1 cellular context compared by ENCODE assay signal in the genomic region with DNA sequence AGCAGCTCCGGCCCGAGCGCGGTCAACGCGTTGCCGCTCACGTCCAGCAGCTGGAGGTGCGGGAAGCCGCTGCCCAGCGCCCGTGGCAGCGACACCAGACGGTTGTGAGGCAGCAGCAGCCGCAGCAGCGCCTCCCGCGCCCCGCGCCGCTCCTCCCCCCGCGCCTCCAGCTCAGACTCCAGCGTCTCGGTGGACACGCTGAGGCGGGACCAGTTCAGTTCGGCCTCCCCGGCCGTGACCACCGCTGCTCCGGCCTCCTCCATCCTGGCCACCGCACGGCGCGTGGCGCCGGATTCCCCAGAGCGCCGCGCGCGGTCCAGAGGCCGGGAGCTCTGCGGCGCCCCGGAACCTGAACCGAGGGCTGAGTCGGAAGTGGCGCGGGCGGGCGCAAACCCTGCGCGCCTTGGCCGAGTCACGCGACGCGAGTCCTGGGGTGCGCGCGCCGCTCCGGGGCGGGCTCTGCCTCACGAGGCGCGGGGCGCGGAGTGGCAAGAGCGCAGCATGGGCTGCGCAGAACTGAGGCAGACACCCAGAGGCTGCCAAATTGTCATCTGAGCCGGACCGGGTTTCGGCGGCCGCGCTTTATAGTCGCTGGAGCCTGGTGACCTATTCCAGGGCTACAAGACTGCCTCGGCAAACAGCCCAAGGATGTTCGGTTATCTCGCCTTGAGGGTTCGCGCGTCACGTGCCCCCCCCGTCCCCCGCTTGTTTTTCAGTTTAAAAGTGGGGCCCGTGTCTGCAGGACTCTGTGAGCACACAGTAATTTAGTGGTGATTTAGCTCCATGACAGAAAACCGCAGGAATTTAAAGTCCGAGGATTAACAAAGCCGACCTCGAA.
TF ChIP-seq lines count a peak whose summit lies in the region.

A gene (minus strand): TSS at position 374 of the 838 bp plus-strand sequence. CDS start 111 bp downstream, at position 263.

TF ChIP-seq in HepG2, 621 proteins besides CTCF, POLR2A, EP300 and RAD21 (continued from another document and continues in another):
- TF ChIP-seq, protein P1, sequence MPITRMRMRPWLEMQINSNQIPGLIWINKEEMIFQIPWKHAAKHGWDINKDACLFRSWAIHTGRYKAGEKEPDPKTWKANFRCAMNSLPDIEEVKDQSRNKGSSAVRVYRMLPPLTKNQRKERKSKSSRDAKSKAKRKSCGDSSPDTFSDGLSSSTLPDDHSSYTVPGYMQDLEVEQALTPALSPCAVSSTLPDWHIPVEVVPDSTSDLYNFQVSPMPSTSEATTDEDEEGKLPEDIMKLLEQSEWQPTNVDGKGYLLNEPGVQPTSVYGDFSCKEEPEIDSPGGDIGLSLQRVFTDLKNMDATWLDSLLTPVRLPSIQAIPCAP (CRISPR knock-in tag; IDR thresholded peaks at IDR 0.05; ENCODE audit: low read depth): no peak; the same call in 1 of the 2 replicates
- TF ChIP-seq, protein P2, sequence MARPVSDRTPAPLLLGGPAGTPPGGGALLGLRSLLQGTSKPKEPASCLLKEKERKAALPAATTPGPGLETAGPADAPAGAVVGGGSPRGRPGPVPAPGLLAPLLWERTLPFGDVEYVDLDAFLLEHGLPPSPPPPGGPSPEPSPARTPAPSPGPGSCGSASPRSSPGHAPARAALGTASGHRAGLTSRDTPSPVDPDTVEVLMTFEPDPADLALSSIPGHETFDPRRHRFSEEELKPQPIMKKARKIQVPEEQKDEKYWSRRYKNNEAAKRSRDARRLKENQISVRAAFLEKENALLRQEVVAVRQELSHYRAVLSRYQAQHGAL (CRISPR knock-in tag; IDR thresholded peaks at IDR 0.05; ENCODE audit: not compliant biosample characterization): peak; percentile 93
- TF ChIP-seq ZBTB21 (CRISPR knock-in tag; IDR thresholded peaks at IDR 0.05) (no peak), ZNF615 (CRISPR knock-in tag; IDR thresholded peaks at IDR 0.05; ENCODE audit: borderline replicate concordance) (peak; percentile 51; the same call in 1 of the 2 replicates), PAX8 (CRISPR knock-in tag; IDR thresholded peaks at IDR 0.05; ENCODE audit: borderline replicate concordance) (peak; percentile 64; the same call in 1 of the 2 replicates), THYN1 (CRISPR knock-in tag; IDR thresholded peaks at IDR 0.05; ENCODE audit: borderline replicate concordance, low read depth) (peak; percentile 34; the same call in 1 of the 2 replicates), ELF3 (CRISPR knock-in tag; IDR thresholded peaks at IDR 0.05) (peak; percentile 39; the same call in 1 of the 2 replicates), TOE1 (CRISPR knock-in tag; IDR thresholded peaks at IDR 0.05) (no peak; the same call in 1 of the 2 replicates), MIXL1 (CRISPR knock-in tag; IDR thresholded peaks at IDR 0.05) (no peak), POLR2AphosphoS5 (IDR thresholded peaks at IDR 0.05; ENCODE audit: low read depth, low read length) (peak; percentile 78), NR1H2 (CRISPR knock-in tag; IDR thresholded peaks at IDR 0.05; ENCODE audit: borderline replicate concordance, low read depth) (no peak; the same call in 1 of the 2 replicates), ZNF24 (IDR thresholded peaks at IDR 0.05) (no peak), GFI1 (CRISPR knock-in tag; IDR thresholded peaks at IDR 0.05; ENCODE audit: borderline replicate concordance) (peak; percentile 78; the same call in 1 of the 2 replicates), NFYC (CRISPR knock-in tag; IDR thresholded peaks at IDR 0.05) (no peak), DMAP1 (CRISPR knock-in tag; IDR thresholded peaks at IDR 0.05) (peak; percentile 63; the same call in 1 of the 2 replicates), AGO1 (IDR thresholded peaks at IDR 0.05; ENCODE audit: low read depth, low read length, poor library complexity, severe bottlenecking) (no peak), NFE2 (CRISPR knock-in tag; IDR thresholded peaks at IDR 0.05) (no peak), RBM39 (IDR thresholded peaks at IDR 0.05; ENCODE audit: low read depth, low read length, poor library complexity, severe bottlenecking) (peak; percentile 94), MEIS1 (CRISPR knock-in tag; IDR thresholded peaks at IDR 0.05; ENCODE audit: borderline replicate concordance) (no peak), SETDB1 (CRISPR knock-in tag; IDR thresholded peaks at IDR 0.05; ENCODE audit: borderline replicate concordance) (no peak)
- TF ChIP-seq, protein P3, sequence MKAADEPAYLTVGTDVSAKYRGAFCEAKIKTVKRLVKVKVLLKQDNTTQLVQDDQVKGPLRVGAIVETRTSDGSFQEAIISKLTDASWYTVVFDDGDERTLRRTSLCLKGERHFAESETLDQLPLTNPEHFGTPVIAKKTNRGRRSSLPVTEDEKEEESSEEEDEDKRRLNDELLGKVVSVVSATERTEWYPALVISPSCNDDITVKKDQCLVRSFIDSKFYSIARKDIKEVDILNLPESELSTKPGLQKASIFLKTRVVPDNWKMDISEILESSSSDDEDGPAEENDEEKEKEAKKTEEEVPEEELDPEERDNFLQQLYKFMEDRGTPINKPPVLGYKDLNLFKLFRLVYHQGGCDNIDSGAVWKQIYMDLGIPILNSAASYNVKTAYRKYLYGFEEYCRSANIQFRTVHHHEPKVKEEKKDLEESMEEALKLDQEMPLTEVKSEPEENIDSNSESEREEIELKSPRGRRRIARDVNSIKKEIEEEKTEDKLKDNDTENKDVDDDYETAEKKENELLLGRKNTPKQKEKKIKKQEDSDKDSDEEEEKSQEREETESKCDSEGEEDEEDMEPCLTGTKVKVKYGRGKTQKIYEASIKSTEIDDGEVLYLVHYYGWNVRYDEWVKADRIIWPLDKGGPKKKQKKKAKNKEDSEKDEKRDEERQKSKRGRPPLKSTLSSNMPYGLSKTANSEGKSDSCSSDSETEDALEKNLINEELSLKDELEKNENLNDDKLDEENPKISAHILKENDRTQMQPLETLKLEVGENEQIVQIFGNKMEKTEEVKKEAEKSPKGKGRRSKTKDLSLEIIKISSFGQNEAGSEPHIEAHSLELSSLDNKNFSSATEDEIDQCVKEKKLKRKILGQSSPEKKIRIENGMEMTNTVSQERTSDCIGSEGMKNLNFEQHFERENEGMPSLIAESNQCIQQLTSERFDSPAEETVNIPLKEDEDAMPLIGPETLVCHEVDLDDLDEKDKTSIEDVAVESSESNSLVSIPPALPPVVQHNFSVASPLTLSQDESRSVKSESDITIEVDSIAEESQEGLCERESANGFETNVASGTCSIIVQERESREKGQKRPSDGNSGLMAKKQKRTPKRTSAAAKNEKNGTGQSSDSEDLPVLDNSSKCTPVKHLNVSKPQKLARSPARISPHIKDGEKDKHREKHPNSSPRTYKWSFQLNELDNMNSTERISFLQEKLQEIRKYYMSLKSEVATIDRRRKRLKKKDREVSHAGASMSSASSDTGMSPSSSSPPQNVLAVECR (CRISPR knock-in tag; IDR thresholded peaks at IDR 0.05; ENCODE audit: borderline replicate concordance): peak; percentile 93
- TF ChIP-seq, protein P4, sequence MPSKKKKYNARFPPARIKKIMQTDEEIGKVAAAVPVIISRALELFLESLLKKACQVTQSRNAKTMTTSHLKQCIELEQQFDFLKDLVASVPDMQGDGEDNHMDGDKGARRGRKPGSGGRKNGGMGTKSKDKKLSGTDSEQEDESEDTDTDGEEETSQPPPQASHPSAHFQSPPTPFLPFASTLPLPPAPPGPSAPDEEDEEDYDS (CRISPR knock-in tag; IDR thresholded peaks at IDR 0.05): peak; percentile 44; the same call in 1 of the 2 replicates
- TF ChIP-seq, protein P5, sequence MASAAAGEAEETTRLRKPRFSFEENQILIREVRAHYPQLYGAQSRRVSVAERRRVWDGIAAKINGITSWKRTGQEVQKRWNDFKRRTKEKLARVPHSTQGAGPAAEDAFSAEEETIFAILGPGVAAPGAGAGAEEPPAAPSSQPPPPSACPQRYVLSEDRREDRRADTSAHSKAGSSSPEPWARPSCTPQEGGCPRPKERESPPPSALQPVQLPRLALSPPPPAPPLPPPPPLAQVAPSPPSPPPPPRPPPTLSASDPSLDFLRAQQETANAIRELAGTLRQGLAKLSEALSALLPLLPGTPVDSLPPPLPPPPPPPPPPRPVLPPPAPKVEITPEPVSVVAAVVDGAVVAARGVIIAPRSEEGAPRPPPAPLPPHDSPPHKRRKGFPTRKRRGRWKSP (CRISPR knock-in tag; IDR thresholded peaks at IDR 0.05): peak; percentile 100
- TF ChIP-seq, protein P6, sequence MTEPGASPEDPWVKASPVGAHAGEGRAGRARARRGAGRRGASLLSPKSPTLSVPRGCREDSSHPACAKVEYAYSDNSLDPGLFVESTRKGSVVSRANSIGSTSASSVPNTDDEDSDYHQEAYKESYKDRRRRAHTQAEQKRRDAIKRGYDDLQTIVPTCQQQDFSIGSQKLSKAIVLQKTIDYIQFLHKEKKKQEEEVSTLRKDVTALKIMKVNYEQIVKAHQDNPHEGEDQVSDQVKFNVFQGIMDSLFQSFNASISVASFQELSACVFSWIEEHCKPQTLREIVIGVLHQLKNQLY (CRISPR knock-in tag; IDR thresholded peaks at IDR 0.05): 0 out of 2 replicates have a peak, but pooled peaks have one; percentile 36
- TF ChIP-seq, protein P7, sequence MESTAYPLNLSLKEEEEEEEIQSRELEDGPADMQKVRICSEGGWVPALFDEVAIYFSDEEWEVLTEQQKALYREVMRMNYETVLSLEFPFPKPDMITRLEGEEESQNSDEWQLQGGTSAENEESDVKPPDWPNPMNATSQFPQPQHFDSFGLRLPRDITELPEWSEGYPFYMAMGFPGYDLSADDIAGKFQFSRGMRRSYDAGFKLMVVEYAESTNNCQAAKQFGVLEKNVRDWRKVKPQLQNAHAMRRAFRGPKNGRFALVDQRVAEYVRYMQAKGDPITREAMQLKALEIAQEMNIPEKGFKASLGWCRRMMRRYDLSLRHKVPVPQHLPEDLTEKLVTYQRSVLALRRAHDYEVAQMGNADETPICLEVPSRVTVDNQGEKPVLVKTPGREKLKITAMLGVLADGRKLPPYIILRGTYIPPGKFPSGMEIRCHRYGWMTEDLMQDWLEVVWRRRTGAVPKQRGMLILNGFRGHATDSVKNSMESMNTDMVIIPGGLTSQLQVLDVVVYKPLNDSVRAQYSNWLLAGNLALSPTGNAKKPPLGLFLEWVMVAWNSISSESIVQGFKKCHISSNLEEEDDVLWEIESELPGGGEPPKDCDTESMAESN (CRISPR knock-in tag; conservative IDR thresholded peaks at IDR 0.05): peak; percentile 86
- TF ChIP-seq, protein P8, sequence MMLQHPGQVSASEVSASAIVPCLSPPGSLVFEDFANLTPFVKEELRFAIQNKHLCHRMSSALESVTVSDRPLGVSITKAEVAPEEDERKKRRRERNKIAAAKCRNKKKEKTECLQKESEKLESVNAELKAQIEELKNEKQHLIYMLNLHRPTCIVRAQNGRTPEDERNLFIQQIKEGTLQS (CRISPR knock-in tag; IDR thresholded peaks at IDR 0.05): no peak; the same call in 1 of the 2 replicates
- TF ChIP-seq, protein P9, sequence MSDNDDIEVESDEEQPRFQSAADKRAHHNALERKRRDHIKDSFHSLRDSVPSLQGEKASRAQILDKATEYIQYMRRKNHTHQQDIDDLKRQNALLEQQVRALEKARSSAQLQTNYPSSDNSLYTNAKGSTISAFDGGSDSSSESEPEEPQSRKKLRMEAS (IDR thresholded peaks at IDR 0.05): peak; percentile 94
- TF ChIP-seq, protein P10, sequence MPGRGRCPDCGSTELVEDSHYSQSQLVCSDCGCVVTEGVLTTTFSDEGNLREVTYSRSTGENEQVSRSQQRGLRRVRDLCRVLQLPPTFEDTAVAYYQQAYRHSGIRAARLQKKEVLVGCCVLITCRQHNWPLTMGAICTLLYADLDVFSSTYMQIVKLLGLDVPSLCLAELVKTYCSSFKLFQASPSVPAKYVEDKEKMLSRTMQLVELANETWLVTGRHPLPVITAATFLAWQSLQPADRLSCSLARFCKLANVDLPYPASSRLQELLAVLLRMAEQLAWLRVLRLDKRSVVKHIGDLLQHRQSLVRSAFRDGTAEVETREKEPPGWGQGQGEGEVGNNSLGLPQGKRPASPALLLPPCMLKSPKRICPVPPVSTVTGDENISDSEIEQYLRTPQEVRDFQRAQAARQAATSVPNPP (CRISPR knock-in tag; IDR thresholded peaks at IDR 0.05): no peak
- TF ChIP-seq, protein P11, sequence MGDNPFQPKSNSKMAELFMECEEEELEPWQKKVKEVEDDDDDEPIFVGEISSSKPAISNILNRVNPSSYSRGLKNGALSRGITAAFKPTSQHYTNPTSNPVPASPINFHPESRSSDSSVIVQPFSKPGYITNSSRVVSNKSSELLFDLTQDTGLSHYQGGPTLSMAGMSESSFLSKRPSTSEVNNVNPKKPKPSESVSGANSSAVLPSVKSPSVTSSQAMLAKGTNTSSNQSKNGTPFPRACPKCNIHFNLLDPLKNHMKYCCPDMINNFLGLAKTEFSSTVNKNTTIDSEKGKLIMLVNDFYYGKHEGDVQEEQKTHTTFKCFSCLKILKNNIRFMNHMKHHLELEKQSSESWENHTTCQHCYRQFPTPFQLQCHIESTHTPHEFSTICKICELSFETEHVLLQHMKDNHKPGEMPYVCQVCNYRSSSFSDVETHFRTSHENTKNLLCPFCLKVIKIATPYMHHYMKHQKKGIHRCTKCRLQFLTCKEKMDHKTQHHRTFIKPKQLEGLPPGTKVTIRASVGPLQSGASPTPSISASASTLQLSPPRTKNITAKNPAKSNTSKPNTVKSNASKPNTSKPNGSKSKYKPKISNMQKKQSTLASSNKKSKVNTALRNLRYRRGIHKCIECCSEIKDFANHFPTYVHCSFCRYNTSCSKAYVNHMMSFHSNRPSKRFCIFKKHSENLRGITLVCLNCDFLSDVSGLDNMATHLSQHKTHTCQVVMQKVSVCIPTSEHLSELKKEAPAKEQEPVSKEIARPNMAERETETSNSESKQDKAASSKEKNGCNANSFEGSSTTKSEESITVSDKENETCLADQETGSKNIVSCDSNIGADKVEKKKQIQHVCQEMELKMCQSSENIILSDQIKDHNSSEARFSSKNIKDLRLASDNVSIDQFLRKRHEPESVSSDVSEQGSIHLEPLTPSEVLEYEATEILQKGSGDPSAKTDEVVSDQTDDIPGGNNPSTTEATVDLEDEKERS (CRISPR knock-in tag; IDR thresholded peaks at IDR 0.05): no peak
- TF ChIP-seq, protein P12, sequence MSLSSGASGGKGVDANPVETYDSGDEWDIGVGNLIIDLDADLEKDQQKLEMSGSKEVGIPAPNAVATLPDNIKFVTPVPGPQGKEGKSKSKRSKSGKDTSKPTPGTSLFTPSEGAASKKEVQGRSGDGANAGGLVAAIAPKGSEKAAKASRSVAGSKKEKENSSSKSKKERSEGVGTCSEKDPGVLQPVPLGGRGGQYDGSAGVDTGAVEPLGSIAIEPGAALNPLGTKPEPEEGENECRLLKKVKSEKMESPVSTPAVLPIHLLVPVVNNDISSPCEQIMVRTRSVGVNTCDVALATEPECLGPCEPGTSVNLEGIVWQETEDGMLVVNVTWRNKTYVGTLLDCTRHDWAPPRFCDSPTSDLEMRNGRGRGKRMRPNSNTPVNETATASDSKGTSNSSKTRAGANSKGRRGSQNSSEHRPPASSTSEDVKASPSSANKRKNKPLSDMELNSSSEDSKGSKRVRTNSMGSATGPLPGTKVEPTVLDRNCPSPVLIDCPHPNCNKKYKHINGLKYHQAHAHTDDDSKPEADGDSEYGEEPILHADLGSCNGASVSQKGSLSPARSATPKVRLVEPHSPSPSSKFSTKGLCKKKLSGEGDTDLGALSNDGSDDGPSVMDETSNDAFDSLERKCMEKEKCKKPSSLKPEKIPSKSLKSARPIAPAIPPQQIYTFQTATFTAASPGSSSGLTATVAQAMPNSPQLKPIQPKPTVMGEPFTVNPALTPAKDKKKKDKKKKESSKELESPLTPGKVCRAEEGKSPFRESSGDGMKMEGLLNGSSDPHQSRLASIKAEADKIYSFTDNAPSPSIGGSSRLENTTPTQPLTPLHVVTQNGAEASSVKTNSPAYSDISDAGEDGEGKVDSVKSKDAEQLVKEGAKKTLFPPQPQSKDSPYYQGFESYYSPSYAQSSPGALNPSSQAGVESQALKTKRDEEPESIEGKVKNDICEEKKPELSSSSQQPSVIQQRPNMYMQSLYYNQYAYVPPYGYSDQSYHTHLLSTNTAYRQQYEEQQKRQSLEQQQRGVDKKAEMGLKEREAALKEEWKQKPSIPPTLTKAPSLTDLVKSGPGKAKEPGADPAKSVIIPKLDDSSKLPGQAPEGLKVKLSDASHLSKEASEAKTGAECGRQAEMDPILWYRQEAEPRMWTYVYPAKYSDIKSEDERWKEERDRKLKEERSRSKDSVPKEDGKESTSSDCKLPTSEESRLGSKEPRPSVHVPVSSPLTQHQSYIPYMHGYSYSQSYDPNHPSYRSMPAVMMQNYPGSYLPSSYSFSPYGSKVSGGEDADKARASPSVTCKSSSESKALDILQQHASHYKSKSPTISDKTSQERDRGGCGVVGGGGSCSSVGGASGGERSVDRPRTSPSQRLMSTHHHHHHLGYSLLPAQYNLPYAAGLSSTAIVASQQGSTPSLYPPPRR (CRISPR knock-in tag; IDR thresholded peaks at IDR 0.05; ENCODE audit: borderline replicate concordance): no peak
